In the genomic region with DNA sequence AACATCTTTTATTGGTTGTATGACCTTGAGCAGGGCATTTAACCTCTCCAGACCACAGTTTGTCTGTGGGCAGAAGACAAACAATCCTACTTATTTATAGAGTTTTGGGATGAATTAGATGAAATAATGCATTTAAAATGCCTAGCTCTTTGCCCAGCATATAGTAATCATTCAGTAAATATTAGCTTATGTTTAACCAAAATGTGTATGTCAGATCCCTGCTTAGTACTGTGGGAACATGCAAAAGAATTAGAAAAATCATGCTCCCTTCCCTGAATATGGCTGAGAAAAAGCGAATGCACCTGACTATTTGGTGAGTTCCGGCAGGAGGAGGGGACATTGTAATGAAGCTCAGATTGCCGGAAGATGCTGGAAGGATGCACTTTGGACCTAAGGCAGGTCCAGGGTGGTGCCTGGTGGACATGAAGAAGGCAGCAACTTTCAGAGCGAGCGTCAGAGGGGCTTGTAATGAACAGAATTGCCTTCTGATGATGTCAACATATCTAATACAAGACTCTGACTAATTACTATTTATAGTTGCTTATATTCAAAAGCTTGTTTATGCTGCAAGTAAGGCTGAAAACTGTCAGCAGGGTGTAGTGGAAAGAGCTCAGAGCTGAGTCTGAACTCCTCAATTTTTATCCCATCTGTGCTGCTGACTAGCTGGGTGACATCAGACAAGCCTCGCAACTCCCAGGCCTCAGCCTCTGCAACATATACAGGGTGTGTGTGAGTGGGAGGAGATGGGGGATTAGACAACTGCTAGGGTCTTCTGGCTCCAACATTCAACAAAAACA, we compare ENCODE assay signal across 13 cellular contexts.
A peak's percentile ranks its signal among the peaks of the same experiment; 100 is the strongest.
DNase-seq lines count a peak whose midpoint lies in the region; ATAC-seq and TF ChIP-seq lines count a peak whose summit lies in the region.
"Had no signal": no experiment of that assay in that cellular context is flagged by ENCODE, and none has a peak within 500 bp of the region (broad histone marks: within the 10 kb centered on the region; RNA-seq: fewer than 3 reads in every experiment).

No MANE protein-coding gene starts in this region.

- H3K4me2 ChIP-seq in skeletal muscle satellite cell (ENCODE audit: low read length): peak overlapping the region; percentile 35

- no peak for TF ChIP-seq POLR2A in gastroesophageal sphincter (IDR thresholded peaks at IDR 0.05)

- DNase-seq in ELR (ENCODE audit: low read depth): peak; percentile 34
- DNase-seq in SJSA1 (ENCODE audit: low read depth in 1 of 2, low spot score in 2 of 2): peak; percentile 42 to 49
- DNase-seq in DMS153 treated with DMSO at 0.1 percent for 48 hours (lab: John Stamatoyannopoulos, UW; ENCODE audit: unreplicated experiment): no peak
- no peak for DNase-seq in stimulated activated CD8-positive, alpha-beta memory T cell treated with anti-CD3 and anti-CD28 coated beads, Interleukin-4, amount 100 ng/mL, for 48 hours
- DNase-seq: activated CD4-positive, alpha-beta T cell treated with anti-CD3 and anti-CD28 coated beads, Interleukin-2, amount 10 ng/mL, durations not matched to agents 7 days and 5 days; activated naive CD4-positive, alpha-beta T cell treated with anti-CD3 and anti-CD28 coated beads, Interleukin-2, amount 10 ng/mL, durations not matched to agents 7 days and 5 days; CD8-positive, alpha-beta T cell; NCI-H2171; T-helper 1 cell had no signal

- peak; percentile 51 for ATAC-seq in gastroesophageal sphincter
- ATAC-seq in HG03354 (IDR thresholded peaks at IDR 0.05; ENCODE audit: poor library complexity, severe bottlenecking, unreplicated experiment): no peak
- ATAC-seq: CD8-positive, alpha-beta T cell had no signal

- TF ChIP-seq EP300 in gastroesophageal sphincter (IDR thresholded peaks at IDR 0.05): no peak

- H3K9ac ChIP-seq in skeletal muscle satellite cell (ENCODE audit: low read depth, low read length): no peak overlapping the region

- H3K9me3 ChIP-seq in SJSA1 (replicated peaks) (no peaks in the 10 kb centered on the region), gastroesophageal sphincter (no peaks in the 10 kb centered on the region), skeletal muscle satellite cell (replicated peaks; ENCODE audit: low read length) (no peaks in the 10 kb centered on the region)

- H3K27ac ChIP-seq in SJSA1 (peak overlapping the region; percentile 9; the same call in 1 of the 2 replicates), gastroesophageal sphincter (peak overlapping the region in 3 of 4 donors; percentile 59 to 74 (median 73))
- H3K27ac ChIP-seq: HL-60 had no signal

- peaks cover 21% of the 10 kb centered on the region for H3K4me1 ChIP-seq in SJSA1 (replicated peaks)
- peaks cover 13 to 68% (median 13%) of the 10 kb centered on the region in 3 donors for H3K4me1 ChIP-seq in gastroesophageal sphincter
- peaks cover 28% of the 10 kb centered on the region for H3K4me1 ChIP-seq in skeletal muscle satellite cell (ENCODE audit: control insufficient read depth, insufficient read depth, low read length)

- 45 to 50% methylated on average over 1 to 6 of the region's 6 CpGs for WGBS in gastroesophageal sphincter (ENCODE audit: low coverage in 1 of 2), 2 donors

- TF ChIP-seq CTCF in gastroesophageal sphincter (IDR thresholded peaks at IDR 0.05): peak in 1 of 4 experiments; percentile 19

- H3K4me3 ChIP-seq in SJSA1: no peak overlapping the region
- no peak overlapping the region for H3K4me3 ChIP-seq in gastroesophageal sphincter
- no peak overlapping the region for H3K4me3 ChIP-seq in skeletal muscle satellite cell (ENCODE audit: low read length)

- H3K27me3 ChIP-seq in SJSA1 (replicated peaks): no peaks in the 10 kb centered on the region
- no peaks in the 10 kb centered on the region for H3K27me3 ChIP-seq in gastroesophageal sphincter
- H3K27me3 ChIP-seq in skeletal muscle satellite cell (ENCODE audit: control insufficient read depth, insufficient read depth, low read length): no peaks in the 10 kb centered on the region

- no peaks in the 10 kb centered on the region for H3K36me3 ChIP-seq in SJSA1
- H3K36me3 ChIP-seq in gastroesophageal sphincter: no peaks in the 10 kb centered on the region
- no peaks in the 10 kb centered on the region for H3K36me3 ChIP-seq in skeletal muscle satellite cell (ENCODE audit: insufficient read depth, low read length)

Comparison
In these comparisons a context has a peak if more than half of its experiments do, and no peak if none do; other contexts are left out.
1. DNase-seq: peak in ELR (single experiment) and SJSA1 (2 of 2); none in DMS153 treated with DMSO at 0.1 percent for 48 hours (single experiment) and stimulated activated CD8-positive, alpha-beta memory T cell treated with anti-CD3 and anti-CD28 coated beads, Interleukin-4, amount 100 ng/mL, for 48 hours (single experiment).